ENCODE assay signal across 22 cellular contexts in the genomic region with DNA sequence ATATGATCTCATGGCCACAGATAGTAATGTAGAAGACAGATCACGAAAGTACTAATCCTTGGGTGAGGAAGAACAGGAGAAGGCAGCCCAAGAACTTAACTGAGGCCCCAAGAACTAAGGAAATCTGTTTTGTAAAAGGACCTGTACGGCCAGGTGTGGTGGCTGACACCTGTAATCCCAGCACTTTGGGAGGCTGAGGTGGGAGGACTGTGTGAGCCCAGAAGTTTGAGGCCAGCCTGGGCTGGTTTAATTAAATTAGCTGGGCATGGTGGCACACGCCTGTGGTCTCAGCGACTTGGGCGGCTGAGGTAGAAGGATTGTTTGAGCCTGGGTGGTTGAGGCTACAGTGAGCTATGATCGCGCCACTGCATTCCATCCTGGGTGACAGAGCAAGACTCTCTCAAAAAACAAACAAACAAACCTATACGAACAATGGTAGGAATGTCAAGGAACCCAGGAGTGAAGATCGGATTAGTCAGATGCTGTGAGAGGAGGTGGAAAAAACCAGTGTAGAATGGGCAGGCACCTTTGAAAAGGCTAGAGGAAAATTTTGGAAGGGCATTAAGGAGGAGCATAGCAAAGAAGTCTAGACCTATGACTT. TPM values are rescaled to one million over a fixed set of nuclear protein-coding genes. Genes with fewer than 3 reads are reported as not detected.
DNase-seq lines count a peak whose midpoint lies in the region; ATAC-seq lines count a peak whose summit lies in the region.
"Had no signal": no experiment of that assay in that cellular context is flagged by ENCODE, and none has a peak within 500 bp of the region (broad histone marks: within the 10 kb centered on the region; RNA-seq: fewer than 3 reads in every experiment).

No MANE protein-coding gene starts in this region.

- WGBS in mesodermal cell (ENCODE audit: insufficient coverage in 2 of 2), 2 experiments = 66 to 90% methylated on average over 5 to 6 of the region's 9 CpGs

- H3K9me3 ChIP-seq in NT2/D1 (ENCODE audit: insufficient read depth, low read length) (no peaks in the 10 kb centered on the region), mesodermal cell (ENCODE audit: control insufficient read depth, low read length) (no peaks in the 10 kb centered on the region)
- H3K9me3 ChIP-seq: gastroesophageal sphincter, HAP-1, psoas muscle, SJCRH30 had no signal

- H3K27ac ChIP-seq in epithelial cell of prostate (peak overlapping the region; percentile 80), mesodermal cell (ENCODE audit: low read depth, low read length, severe bottlenecking) (peak overlapping the region; percentile 41)
- H3K27ac ChIP-seq: brain microvascular endothelial cell, gastroesophageal sphincter, psoas muscle, SJCRH30 had no signal

- in situ Hi-C loops in Caki2 (cut with HindIII; ENCODE audit: low pct_unique_long_range_greater_than_20kb, low sequenced_read_pairs) = no loop called here

- H3K9ac ChIP-seq in NT2/D1 (ENCODE audit: insufficient read length, low read depth) = no peak overlapping the region

- DNase-seq in Caki2 (ENCODE audit: low read depth) (peak; percentile 93), NT2/D1 (ENCODE audit: low read depth, low spot score) (peak; percentile 11), epithelial cell of prostate (ENCODE audit: low read depth, low spot score) (peak; percentile 66), NCI-H748 (lab: John Stamatoyannopoulos, UW; ENCODE audit: unreplicated experiment) (no peak), COLO668 (lab: John Stamatoyannopoulos, UW; ENCODE audit: unreplicated experiment) (no peak)
- DNase-seq: activated CD8-positive, alpha-beta memory T cell treated with anti-CD3 and anti-CD28 coated beads for 24 hours; activated naive CD8-positive, alpha-beta T cell treated with anti-CD3 and anti-CD28 coated beads for 36 hours; brain microvascular endothelial cell; CD4-positive, alpha-beta memory T cell; DMS79; mesenchymal stem cell; natural killer cell; NCI-H2081; NCI-H510A treated with DMSO at 0.1 percent for 48 hours; psoas muscle; SJCRH30 had no signal

- H3K4me3 ChIP-seq in NT2/D1 (ENCODE audit: insufficient read length, low read depth) = no peak overlapping the region
- H3K4me3 ChIP-seq in mesodermal cell (ENCODE audit: extremely low read depth, insufficient read depth, low read length, poor library complexity, severe bottlenecking) = no peak overlapping the region
- H3K4me3 ChIP-seq: gastroesophageal sphincter, HAP-1, K562, psoas muscle, SJCRH30 had no signal

- no peak for ATAC-seq in GM21825 (IDR thresholded peaks at IDR 0.05; ENCODE audit: unreplicated experiment)
- no peak for ATAC-seq in GM21447 (IDR thresholded peaks at IDR 0.05; ENCODE audit: unreplicated experiment)
- ATAC-seq: gastroesophageal sphincter, K562, natural killer cell, psoas muscle had no signal

- no peaks in the 10 kb centered on the region for H3K27me3 ChIP-seq in NT2/D1 (ENCODE audit: insufficient read depth, insufficient read length)
- H3K27me3 ChIP-seq: brain microvascular endothelial cell, gastroesophageal sphincter, SJCRH30 had no signal

- H3K4me1 ChIP-seq in NT2/D1 (ENCODE audit: insufficient read depth, insufficient read length) = no peaks in the 10 kb centered on the region
- H3K4me1 ChIP-seq in mesodermal cell (ENCODE audit: control insufficient read depth, insufficient read depth, low read length, poor library complexity, severe bottlenecking) = peaks cover 7% of the 10 kb centered on the region
- H3K4me1 ChIP-seq: psoas muscle, SJCRH30 had no signal

- H3K36me3 ChIP-seq in NT2/D1 (ENCODE audit: insufficient read depth, insufficient read length, low read length) (no peaks in the 10 kb centered on the region), mesodermal cell (ENCODE audit: control insufficient read depth, insufficient read depth, low read length) (no peaks in the 10 kb centered on the region)
- H3K36me3 ChIP-seq: brain microvascular endothelial cell, gastroesophageal sphincter, HAP-1, SJCRH30 had no signal

RNA-seq across cellular contexts. Expression of a gene that starts 53.2 kb away (rescaled TPM):
- 64.6 and 67.3 TPM in 2 replicates for total RNA-seq in Caki2 (2014; rRNA removed; shearing (Covaris generic); ENCODE audit: low replicate concordance)
- polyA plus RNA-seq in mesodermal cell (2013, experiment 1 of 2) = 12.8 TPM
- 12.8 TPM for polyA plus RNA-seq in mesodermal cell (2013, experiment 2 of 2)

Comparison
In these comparisons a context has a peak if more than half of its experiments do, and no peak if none do; other contexts are left out.
1. DNase-seq: peak in Caki2 (single experiment), NT2/D1 (single experiment) and epithelial cell of prostate (single experiment); none in NCI-H748 (single experiment) and COLO668 (single experiment).